Comparison of ENCODE assay signal across 1 cellular context in genomic region chr5:159207616-159208507, GRCh38.
TF ChIP-seq lines count a peak whose summit lies in the region.

No MANE protein-coding gene starts in this region.

TF ChIP-seq in K562, 482 proteins besides CTCF, POLR2A, EP300 and RAD21 (continued from another document and continues in another):
- TF ChIP-seq, protein P1, sequence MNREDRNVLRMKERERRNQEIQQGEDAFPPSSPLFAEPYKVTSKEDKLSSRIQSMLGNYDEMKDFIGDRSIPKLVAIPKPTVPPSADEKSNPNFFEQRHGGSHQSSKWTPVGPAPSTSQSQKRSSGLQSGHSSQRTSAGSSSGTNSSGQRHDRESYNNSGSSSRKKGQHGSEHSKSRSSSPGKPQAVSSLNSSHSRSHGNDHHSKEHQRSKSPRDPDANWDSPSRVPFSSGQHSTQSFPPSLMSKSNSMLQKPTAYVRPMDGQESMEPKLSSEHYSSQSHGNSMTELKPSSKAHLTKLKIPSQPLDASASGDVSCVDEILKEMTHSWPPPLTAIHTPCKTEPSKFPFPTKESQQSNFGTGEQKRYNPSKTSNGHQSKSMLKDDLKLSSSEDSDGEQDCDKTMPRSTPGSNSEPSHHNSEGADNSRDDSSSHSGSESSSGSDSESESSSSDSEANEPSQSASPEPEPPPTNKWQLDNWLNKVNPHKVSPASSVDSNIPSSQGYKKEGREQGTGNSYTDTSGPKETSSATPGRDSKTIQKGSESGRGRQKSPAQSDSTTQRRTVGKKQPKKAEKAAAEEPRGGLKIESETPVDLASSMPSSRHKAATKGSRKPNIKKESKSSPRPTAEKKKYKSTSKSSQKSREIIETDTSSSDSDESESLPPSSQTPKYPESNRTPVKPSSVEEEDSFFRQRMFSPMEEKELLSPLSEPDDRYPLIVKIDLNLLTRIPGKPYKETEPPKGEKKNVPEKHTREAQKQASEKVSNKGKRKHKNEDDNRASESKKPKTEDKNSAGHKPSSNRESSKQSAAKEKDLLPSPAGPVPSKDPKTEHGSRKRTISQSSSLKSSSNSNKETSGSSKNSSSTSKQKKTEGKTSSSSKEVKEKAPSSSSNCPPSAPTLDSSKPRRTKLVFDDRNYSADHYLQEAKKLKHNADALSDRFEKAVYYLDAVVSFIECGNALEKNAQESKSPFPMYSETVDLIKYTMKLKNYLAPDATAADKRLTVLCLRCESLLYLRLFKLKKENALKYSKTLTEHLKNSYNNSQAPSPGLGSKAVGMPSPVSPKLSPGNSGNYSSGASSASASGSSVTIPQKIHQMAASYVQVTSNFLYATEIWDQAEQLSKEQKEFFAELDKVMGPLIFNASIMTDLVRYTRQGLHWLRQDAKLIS (CRISPR knock-in tag; IDR thresholded peaks at IDR 0.05), result peak; percentile 65
- peak; percentile 79 to 82 for TF ChIP-seq NRF1 (conservative IDR thresholded peaks at IDR 0.05 in 1 of 2, IDR thresholded peaks at IDR 0.05 in 1 of 2)
- TF ChIP-seq CCAR2 (IDR thresholded peaks at IDR 0.05; ENCODE audit: low read depth, low read length), result no peak
- TF ChIP-seq ETV6 (IDR thresholded peaks at IDR 0.05; ENCODE audit: borderline replicate concordance in 1 of 2, low read depth in 2 of 2, low read length in 1 of 2), result peak in 1 of 2 experiments; percentile 62; a peak in 1 of 4 replicates
- no peak for TF ChIP-seq ETV6 (CRISPR knock-in tag; IDR thresholded peaks at IDR 0.05; ENCODE audit: borderline replicate concordance)
- peak; percentile 63; the same call in 1 of the 2 replicates for TF ChIP-seq NBN (IDR thresholded peaks at IDR 0.05; ENCODE audit: low read depth)
- peak; percentile 65 for TF ChIP-seq CREM (IDR thresholded peaks at IDR 0.05; ENCODE audit: low read depth)
- TF ChIP-seq ATF1 (CRISPR knock-in tag; IDR thresholded peaks at IDR 0.05), result no peak
- TF ChIP-seq ATF1 (tag; IDR thresholded peaks at IDR 0.05), result peak; percentile 68
- TF ChIP-seq ZNF408 (CRISPR knock-in tag; IDR thresholded peaks at IDR 0.05; ENCODE audit: low read depth), result no peak
- no peak for TF ChIP-seq E2F8 (IDR thresholded peaks at IDR 0.05; ENCODE audit: low read depth, partially characterized antibody)
- peak; percentile 88 for TF ChIP-seq ARID1B (IDR thresholded peaks at IDR 0.05)
- TF ChIP-seq, protein P2, sequence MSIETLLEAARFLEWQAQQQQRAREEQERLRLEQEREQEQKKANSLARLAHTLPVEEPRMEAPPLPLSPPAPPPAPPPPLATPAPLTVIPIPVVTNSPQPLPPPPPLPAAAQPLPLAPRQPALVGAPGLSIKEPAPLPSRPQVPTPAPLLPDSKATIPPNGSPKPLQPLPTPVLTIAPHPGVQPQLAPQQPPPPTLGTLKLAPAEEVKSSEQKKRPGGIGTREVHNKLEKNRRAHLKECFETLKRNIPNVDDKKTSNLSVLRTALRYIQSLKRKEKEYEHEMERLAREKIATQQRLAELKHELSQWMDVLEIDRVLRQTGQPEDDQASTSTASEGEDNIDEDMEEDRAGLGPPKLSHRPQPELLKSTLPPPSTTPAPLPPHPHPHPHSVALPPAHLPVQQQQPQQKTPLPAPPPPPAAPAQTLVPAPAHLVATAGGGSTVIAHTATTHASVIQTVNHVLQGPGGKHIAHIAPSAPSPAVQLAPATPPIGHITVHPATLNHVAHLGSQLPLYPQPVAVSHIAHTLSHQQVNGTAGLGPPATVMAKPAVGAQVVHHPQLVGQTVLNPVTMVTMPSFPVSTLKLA (conservative IDR thresholded peaks at IDR 0.05), result peak; percentile 61 to 70
- no peak for TF ChIP-seq POU5F1 (IDR thresholded peaks at IDR 0.05; ENCODE audit: borderline replicate concordance, low read depth, low read length, partially characterized antibody)
- TF ChIP-seq HMGN3 (IDR thresholded peaks at IDR 0.05; ENCODE audit: borderline replicate concordance, extremely low read depth, insufficient read length, low read depth, low read length), result peak; percentile 94
- peak; percentile 22; the same call in 1 of the 2 replicates for TF ChIP-seq BRD4 (IDR thresholded peaks at IDR 0.05)
- peak; percentile 55; the same call in 1 of the 2 replicates for TF ChIP-seq TCF7 (IDR thresholded peaks at IDR 0.05; ENCODE audit: borderline replicate concordance)
- TF ChIP-seq ESRRA (IDR thresholded peaks at IDR 0.05; ENCODE audit: borderline replicate concordance, low read depth), result peak; percentile 90; the same call in 1 of the 2 replicates
- TF ChIP-seq HOXB6 (CRISPR knock-in tag; IDR thresholded peaks at IDR 0.05; ENCODE audit: borderline replicate concordance), result no peak
- TF ChIP-seq BACH1 (tag; IDR thresholded peaks at IDR 0.05), result no peak
- TF ChIP-seq ZSCAN29 (IDR thresholded peaks at IDR 0.05), result 0 out of 2 replicates have a peak, but pooled peaks have one; percentile 13
- peak; percentile 75 for TF ChIP-seq SOX6 (IDR thresholded peaks at IDR 0.05)
- TF ChIP-seq RNF2 (IDR thresholded peaks at IDR 0.05), result peak; percentile 88; the same call in 1 of the 2 replicates
- peak; percentile 40 for TF ChIP-seq POLR2B (IDR thresholded peaks at IDR 0.05; ENCODE audit: low read depth, partially characterized antibody)
- TF ChIP-seq U2AF1 (optimal IDR thresholded peaks at IDR 0.05; ENCODE audit: low read depth, low read length), result no peak
- peak; percentile 61; the same call in 1 of the 2 replicates for TF ChIP-seq ZNF766 (CRISPR knock-in tag; conservative IDR thresholded peaks at IDR 0.05)
- peak; percentile 36; the same call in 1 of the 2 replicates for TF ChIP-seq ZNF316 (IDR thresholded peaks at IDR 0.05)
- TF ChIP-seq USF1 (CRISPR knock-in tag; IDR thresholded peaks at IDR 0.05), result 0 out of 2 replicates have a peak, but pooled peaks have one; percentile 19
- TF ChIP-seq SMARCB1 (IDR thresholded peaks at IDR 0.05; ENCODE audit: insufficient read length, low read depth), result peak; percentile 77
- peak; percentile 38 for TF ChIP-seq DEAF1 (CRISPR knock-in tag; IDR thresholded peaks at IDR 0.05)
- peak; percentile 74; the same call in 1 of the 2 replicates for TF ChIP-seq KAT7 (CRISPR knock-in tag; IDR thresholded peaks at IDR 0.05; ENCODE audit: borderline replicate concordance)
- peak; percentile 78 for TF ChIP-seq LEF1 (IDR thresholded peaks at IDR 0.05)
- TF ChIP-seq ZNF146 (CRISPR knock-in tag; IDR thresholded peaks at IDR 0.05; ENCODE audit: unreplicated experiment), result no peak
- TF ChIP-seq ZMIZ1 (IDR thresholded peaks at IDR 0.05; ENCODE audit: low read depth in 2 of 2, low read length in 2 of 2), result peak in 1 of 2 experiments; percentile 62; a peak in 1 of 4 replicates
- TF ChIP-seq FOXK1 (CRISPR knock-in tag; IDR thresholded peaks at IDR 0.05; ENCODE audit: borderline replicate concordance), result peak; percentile 71; the same call in 1 of the 2 replicates
- TF ChIP-seq EP400 (IDR thresholded peaks at IDR 0.05), result peak; percentile 78
- TF ChIP-seq HNRNPLL (IDR thresholded peaks at IDR 0.05; ENCODE audit: low read depth, low read length, poor library complexity, severe bottlenecking), result peak; percentile 93
- TF ChIP-seq CCNT2 (IDR thresholded peaks at IDR 0.05; ENCODE audit: borderline replicate concordance, extremely low read depth, insufficient read length, low read depth, low read length), result peak; percentile 80
- peak; percentile 80 to 90; a peak in 3 of 4 replicates for TF ChIP-seq TBL1XR1 (IDR thresholded peaks at IDR 0.05; ENCODE audit: low read length in 2 of 2)
- peak; percentile 50 to 93; a peak in 3 of 4 replicates for TF ChIP-seq MLLT1 (IDR thresholded peaks at IDR 0.05)
- TF ChIP-seq ZBTB11 (CRISPR knock-in tag; IDR thresholded peaks at IDR 0.05), result peak in 1 of 3 experiments; percentile 36; a peak in 1 of 6 replicates
- TF ChIP-seq TAF1 (IDR thresholded peaks at IDR 0.05; ENCODE audit: control insufficient read depth, extremely low read depth, insufficient read depth, low read length, severe bottlenecking), result peak; percentile 82
- peak; percentile 41 to 56; a peak in 1 of 4 replicates for TF ChIP-seq KDM1A (IDR thresholded peaks at IDR 0.05)
- TF ChIP-seq ZNF780A (CRISPR knock-in tag; IDR thresholded peaks at IDR 0.05), result no peak
- no peak for TF ChIP-seq ZNF75A (CRISPR knock-in tag; IDR thresholded peaks at IDR 0.05)
